In genomic region chr12:112418596-112419268, GRCh38 we compare ENCODE assay signal across 8 cellular contexts. TPM values are rescaled to one million over a fixed set of nuclear protein-coding genes. Genes with fewer than 3 reads are reported as not detected.
DNase-seq lines count a peak whose midpoint lies in the region; ATAC-seq and TF ChIP-seq lines count a peak whose summit lies in the region.

TSS of gene PTPN11 (plus strand) at chr12:112418947. CDS start at chr12:112419112, 165 bp downstream.

- H3K4me3 ChIP-seq in KMS-11 (IDR thresholded peaks at IDR 0.05; ENCODE audit: insufficient read depth, low read depth, low read length) (no peak within 1 kb of the TSS), foreskin fibroblast (ENCODE audit: low read depth in 1 of 2, low read length in 2 of 2) (peak within 1 kb of the TSS; percentile 74 to 95), neural progenitor cell (peak within 1 kb of the TSS; percentile 99)

- no peak for TF ChIP-seq CTCF in KMS-11 (conservative IDR thresholded peaks at IDR 0.05; ENCODE audit: low read depth, low read length)
- no peak for TF ChIP-seq CTCF in foreskin fibroblast (IDR thresholded peaks at IDR 0.05; ENCODE audit: low read depth, low read length)
- TF ChIP-seq CTCF in neural progenitor cell (IDR thresholded peaks at IDR 0.05): peak; percentile 77

- peaks cover 6% of the 10 kb centered on the region for H3K27me3 Mint-ChIP-seq in neural progenitor cell (ENCODE audit: insufficient read depth, low read depth)

- peak; percentile 71 for ATAC-seq in GM21737 (IDR thresholded peaks at IDR 0.05; ENCODE audit: unreplicated experiment)

- H3K4me2 ChIP-seq in KMS-11 (peak within 1 kb of the TSS; percentile 79), neural progenitor cell (peak within 1 kb of the TSS; percentile 82)

- H2AFZ ChIP-seq in KMS-11 (ENCODE audit: low read depth): peak within 1 kb of the TSS; percentile 85
- peak within 1 kb of the TSS; percentile 96 for H2AFZ ChIP-seq in neural progenitor cell (replicated peaks)

- peaks cover 2% of the 10 kb centered on the region for H3K36me3 Mint-ChIP-seq in neural progenitor cell

- no peaks in the 10 kb centered on the region for H3K9me3 ChIP-seq in neural progenitor cell (ENCODE audit: low read depth)

- no peaks in the 10 kb centered on the region; the same call in 1 of the 2 replicates for H4K20me1 ChIP-seq in KMS-11 (ENCODE audit: insufficient read depth)
- peaks cover 43% of the 10 kb centered on the region for H4K20me1 ChIP-seq in neural progenitor cell (ENCODE audit: low read depth)

- H3K4me1 ChIP-seq in KMS-11 (ENCODE audit: low read depth, poor library complexity, severe bottlenecking) (peaks cover 25% of the 10 kb centered on the region), neural progenitor cell (peaks cover 6% of the 10 kb centered on the region)

- H3K79me2 ChIP-seq in KMS-11 (ENCODE audit: insufficient read depth, low read depth) (peaks cover 42% of the 10 kb centered on the region), neural progenitor cell (ENCODE audit: low read depth) (peaks cover 59% of the 10 kb centered on the region)

- H3F3A ChIP-seq in neural progenitor cell (ENCODE audit: low read depth): peaks cover 8% of the 10 kb centered on the region

- peaks cover 13% of the 10 kb centered on the region for H3K4me1 Mint-ChIP-seq in neural progenitor cell

- no peaks in the 10 kb centered on the region for H3K9me3 Mint-ChIP-seq in neural progenitor cell

- H3K27me3 ChIP-seq in KMS-11 (ENCODE audit: insufficient read depth, low read depth): no peaks in the 10 kb centered on the region
- no peaks in the 10 kb centered on the region for H3K27me3 ChIP-seq in neural progenitor cell

- H3K9ac ChIP-seq in KMS-11 (peak within 1 kb of the TSS; percentile 81), neural progenitor cell (peak within 1 kb of the TSS; percentile 91)

- DNase-seq in EL (peak; percentile 85), SIG-M5 treated with dmso at 0.1 percent for 504 hours (lab: John Stamatoyannopoulos, UW; ENCODE audit: unreplicated experiment) (peak; percentile 82), activated gamma-delta T cell (lab: John Stamatoyannopoulos, UW) (peak; percentile 89), foreskin fibroblast (peak; percentile 77 to 93), neural progenitor cell (ENCODE audit: low spot score) (peak; percentile 93), stromal cell of bone marrow (ENCODE audit: low read depth) (peak; percentile 62)

- H3K36me3 ChIP-seq in KMS-11 (ENCODE audit: insufficient read depth) (no peaks in the 10 kb centered on the region), neural progenitor cell (no peaks in the 10 kb centered on the region)

- H3K27ac ChIP-seq in KMS-11: peak within 1 kb of the TSS; percentile 78
- H3K27ac ChIP-seq in neural progenitor cell: peak within 1 kb of the TSS; percentile 90

- peak within 1 kb of the TSS; percentile 94 for H3K27ac Mint-ChIP-seq in neural progenitor cell

- H3K4me3 Mint-ChIP-seq in neural progenitor cell: peak within 1 kb of the TSS; percentile 98

RNA-seq across cellular contexts. Expression of gene PTPN11, which starts in this region (rescaled TPM):
- 67.5 and 85.2 TPM in 2 replicates for total RNA-seq in neural progenitor cell (ENCODE audit: low replicate concordance)
